ENCODE assay signal across 1 cellular context in the genomic region with DNA sequence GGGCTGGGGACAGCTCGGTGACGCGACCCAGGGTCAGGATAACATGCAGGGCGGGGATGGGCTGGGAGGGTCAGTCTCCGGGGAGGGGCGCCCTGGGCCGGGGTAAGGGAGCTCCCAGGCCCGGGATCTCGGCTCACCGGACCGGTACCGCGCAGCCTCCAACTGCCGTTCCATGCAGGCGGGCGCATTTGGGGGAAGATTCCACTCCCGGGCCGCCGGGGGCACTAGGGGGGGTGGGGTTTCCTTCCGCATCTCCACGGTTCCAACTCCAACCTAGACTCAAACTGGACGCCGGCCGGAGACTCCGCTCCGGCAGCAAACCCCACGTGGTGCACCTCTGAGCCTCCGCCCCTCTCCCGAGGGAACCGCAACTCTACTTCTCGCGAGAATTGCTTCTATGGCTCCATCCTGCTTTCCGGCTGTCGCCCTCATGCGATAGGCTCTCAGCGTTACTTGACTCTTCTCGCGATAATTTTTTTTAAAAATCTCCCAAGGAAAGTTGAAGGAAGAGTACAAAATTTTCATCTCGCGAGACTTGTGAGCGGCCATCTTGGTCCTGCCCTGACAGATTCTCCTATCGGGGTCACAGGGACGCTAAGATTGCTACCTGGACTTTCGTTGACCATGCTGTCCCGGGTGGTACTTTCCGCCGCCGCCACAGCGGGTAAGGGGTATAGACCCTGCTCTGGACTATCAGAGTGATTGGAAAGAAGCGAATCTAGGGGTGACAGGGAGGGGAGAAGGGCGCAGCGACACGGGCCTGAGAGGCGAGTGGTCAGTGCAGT.
TF ChIP-seq lines count a peak whose summit lies in the region.

A gene with protein sequence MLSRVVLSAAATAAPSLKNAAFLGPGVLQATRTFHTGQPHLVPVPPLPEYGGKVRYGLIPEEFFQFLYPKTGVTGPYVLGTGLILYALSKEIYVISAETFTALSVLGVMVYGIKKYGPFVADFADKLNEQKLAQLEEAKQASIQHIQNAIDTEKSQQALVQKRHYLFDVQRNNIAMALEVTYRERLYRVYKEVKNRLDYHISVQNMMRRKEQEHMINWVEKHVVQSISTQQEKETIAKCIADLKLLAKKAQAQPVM (plus strand): TSS at position 547 of the 785 bp plus-strand sequence. CDS start 78 bp downstream, at position 625.
TSS of gene WDR77 (minus strand) at position 339 of the 785 bp plus-strand sequence. CDS start at position 252, 87 bp downstream.

TF ChIP-seq in GM12878, 131 proteins besides CTCF, POLR2A, EP300 and RAD21 (continued from another document and continues in another):
- TF ChIP-seq, protein P1, sequence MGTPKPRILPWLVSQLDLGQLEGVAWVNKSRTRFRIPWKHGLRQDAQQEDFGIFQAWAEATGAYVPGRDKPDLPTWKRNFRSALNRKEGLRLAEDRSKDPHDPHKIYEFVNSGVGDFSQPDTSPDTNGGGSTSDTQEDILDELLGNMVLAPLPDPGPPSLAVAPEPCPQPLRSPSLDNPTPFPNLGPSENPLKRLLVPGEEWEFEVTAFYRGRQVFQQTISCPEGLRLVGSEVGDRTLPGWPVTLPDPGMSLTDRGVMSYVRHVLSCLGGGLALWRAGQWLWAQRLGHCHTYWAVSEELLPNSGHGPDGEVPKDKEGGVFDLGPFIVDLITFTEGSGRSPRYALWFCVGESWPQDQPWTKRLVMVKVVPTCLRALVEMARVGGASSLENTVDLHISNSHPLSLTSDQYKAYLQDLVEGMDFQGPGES (IDR thresholded peaks at IDR 0.05) = no peak
- TF ChIP-seq PAX8 (IDR thresholded peaks at IDR 0.05) (no peak), SMAD5 (IDR thresholded peaks at IDR 0.05; ENCODE audit: low read depth) (peak; percentile 58; the same call in 1 of the 2 replicates), MYC (IDR thresholded peaks at IDR 0.05; ENCODE audit: insufficient read depth, insufficient read length, insufficient replicate concordance, low read length, severe bottlenecking) (no peak), MEF2A (IDR thresholded peaks at IDR 0.05; ENCODE audit: insufficient read depth, low read depth, low read length) (no peak), NRF1 (conservative IDR thresholded peaks at IDR 0.05; ENCODE audit: low read depth, low read length) (no peak), ZBTB40 (IDR thresholded peaks at IDR 0.05; ENCODE audit: borderline replicate concordance) (peak; percentile 59; the same call in 1 of the 2 replicates), YBX1 (IDR thresholded peaks at IDR 0.05) (no peak), PML (IDR thresholded peaks at IDR 0.05; ENCODE audit: low read length) (peak; percentile 69), POU2F2 (IDR thresholded peaks at IDR 0.05; ENCODE audit: borderline replicate concordance, low read depth, low read length) (no peak; the same call in 2 of the 3 replicates), RELB (IDR thresholded peaks at IDR 0.05; ENCODE audit: low read depth) (peak; percentile 91), STAT1 (conservative IDR thresholded peaks at IDR 0.05) (no peak), ZZZ3 (IDR thresholded peaks at IDR 0.05; ENCODE audit: control insufficient read depth, insufficient read length, low read depth) (no peak), BRCA1 (IDR thresholded peaks at IDR 0.05; ENCODE audit: low read depth, low read length) (peak; percentile 88), FOXM1 (IDR thresholded peaks at IDR 0.05; ENCODE audit: low read depth, low read length) (no peak), RFX5 (IDR thresholded peaks at IDR 0.05; ENCODE audit: low read depth, low read length) (no peak), HDGF (IDR thresholded peaks at IDR 0.05) (no peak), TARDBP (IDR thresholded peaks at IDR 0.05; ENCODE audit: borderline replicate concordance) (no peak), NFIC (IDR thresholded peaks at IDR 0.05; ENCODE audit: low read depth, low read length) (no peak), RELA (IDR thresholded peaks at IDR 0.05; ENCODE audit: borderline replicate concordance, partially characterized antibody) (no peak), RAD51 (IDR thresholded peaks at IDR 0.05) (peak; percentile 91), CHD2 (IDR thresholded peaks at IDR 0.05; ENCODE audit: borderline replicate concordance, low read depth, low read length) (peak; percentile 99), MYB (IDR thresholded peaks at IDR 0.05; ENCODE audit: borderline replicate concordance, low read depth, low read length) (no peak), SREBF2 (IDR thresholded peaks at IDR 0.05; ENCODE audit: low read length) (no peak), MTA3 (IDR thresholded peaks at IDR 0.05; ENCODE audit: borderline replicate concordance, low read length) (no peak), CHD1 (IDR thresholded peaks at IDR 0.05; ENCODE audit: low read depth, low read length) (no peak), MLLT1 (IDR thresholded peaks at IDR 0.05) (peak; percentile 57), ASH2L (IDR thresholded peaks at IDR 0.05; ENCODE audit: borderline replicate concordance, low read depth) (0 out of 2 replicates have a peak, but pooled peaks have one; percentile 39), IKZF2 (IDR thresholded peaks at IDR 0.05) (no peak; a peak in 1 of 4 replicates), ZNF622 (IDR thresholded peaks at IDR 0.05) (no peak)
- TF ChIP-seq, protein P2, sequence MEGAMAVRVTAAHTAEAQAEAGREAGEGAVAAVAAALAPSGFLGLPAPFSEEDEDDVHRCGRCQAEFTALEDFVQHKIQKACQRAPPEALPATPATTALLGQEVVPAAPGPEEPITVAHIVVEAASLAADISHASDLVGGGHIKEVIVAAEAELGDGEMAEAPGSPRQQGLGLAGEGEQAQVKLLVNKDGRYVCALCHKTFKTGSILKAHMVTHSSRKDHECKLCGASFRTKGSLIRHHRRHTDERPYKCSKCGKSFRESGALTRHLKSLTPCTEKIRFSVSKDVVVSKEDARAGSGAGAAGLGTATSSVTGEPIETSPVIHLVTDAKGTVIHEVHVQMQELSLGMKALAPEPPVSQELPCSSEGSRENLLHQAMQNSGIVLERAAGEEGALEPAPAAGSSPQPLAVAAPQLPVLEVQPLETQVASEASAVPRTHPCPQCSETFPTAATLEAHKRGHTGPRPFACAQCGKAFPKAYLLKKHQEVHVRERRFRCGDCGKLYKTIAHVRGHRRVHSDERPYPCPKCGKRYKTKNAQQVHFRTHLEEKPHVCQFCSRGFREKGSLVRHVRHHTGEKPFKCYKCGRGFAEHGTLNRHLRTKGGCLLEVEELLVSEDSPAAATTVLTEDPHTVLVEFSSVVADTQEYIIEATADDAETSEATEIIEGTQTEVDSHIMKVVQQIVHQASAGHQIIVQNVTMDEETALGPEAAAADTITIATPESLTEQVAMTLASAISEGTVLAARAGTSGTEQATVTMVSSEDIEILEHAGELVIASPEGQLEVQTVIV (IDR thresholded peaks at IDR 0.05; ENCODE audit: borderline replicate concordance, partially characterized antibody) = peak; percentile 97
- TF ChIP-seq, protein P3, sequence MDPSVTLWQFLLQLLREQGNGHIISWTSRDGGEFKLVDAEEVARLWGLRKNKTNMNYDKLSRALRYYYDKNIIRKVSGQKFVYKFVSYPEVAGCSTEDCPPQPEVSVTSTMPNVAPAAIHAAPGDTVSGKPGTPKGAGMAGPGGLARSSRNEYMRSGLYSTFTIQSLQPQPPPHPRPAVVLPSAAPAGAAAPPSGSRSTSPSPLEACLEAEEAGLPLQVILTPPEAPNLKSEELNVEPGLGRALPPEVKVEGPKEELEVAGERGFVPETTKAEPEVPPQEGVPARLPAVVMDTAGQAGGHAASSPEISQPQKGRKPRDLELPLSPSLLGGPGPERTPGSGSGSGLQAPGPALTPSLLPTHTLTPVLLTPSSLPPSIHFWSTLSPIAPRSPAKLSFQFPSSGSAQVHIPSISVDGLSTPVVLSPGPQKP (IDR thresholded peaks at IDR 0.05; ENCODE audit: low read depth, low read length) = 0 out of 2 replicates have a peak, but pooled peaks have one; percentile 30
- TF ChIP-seq, protein P4, sequence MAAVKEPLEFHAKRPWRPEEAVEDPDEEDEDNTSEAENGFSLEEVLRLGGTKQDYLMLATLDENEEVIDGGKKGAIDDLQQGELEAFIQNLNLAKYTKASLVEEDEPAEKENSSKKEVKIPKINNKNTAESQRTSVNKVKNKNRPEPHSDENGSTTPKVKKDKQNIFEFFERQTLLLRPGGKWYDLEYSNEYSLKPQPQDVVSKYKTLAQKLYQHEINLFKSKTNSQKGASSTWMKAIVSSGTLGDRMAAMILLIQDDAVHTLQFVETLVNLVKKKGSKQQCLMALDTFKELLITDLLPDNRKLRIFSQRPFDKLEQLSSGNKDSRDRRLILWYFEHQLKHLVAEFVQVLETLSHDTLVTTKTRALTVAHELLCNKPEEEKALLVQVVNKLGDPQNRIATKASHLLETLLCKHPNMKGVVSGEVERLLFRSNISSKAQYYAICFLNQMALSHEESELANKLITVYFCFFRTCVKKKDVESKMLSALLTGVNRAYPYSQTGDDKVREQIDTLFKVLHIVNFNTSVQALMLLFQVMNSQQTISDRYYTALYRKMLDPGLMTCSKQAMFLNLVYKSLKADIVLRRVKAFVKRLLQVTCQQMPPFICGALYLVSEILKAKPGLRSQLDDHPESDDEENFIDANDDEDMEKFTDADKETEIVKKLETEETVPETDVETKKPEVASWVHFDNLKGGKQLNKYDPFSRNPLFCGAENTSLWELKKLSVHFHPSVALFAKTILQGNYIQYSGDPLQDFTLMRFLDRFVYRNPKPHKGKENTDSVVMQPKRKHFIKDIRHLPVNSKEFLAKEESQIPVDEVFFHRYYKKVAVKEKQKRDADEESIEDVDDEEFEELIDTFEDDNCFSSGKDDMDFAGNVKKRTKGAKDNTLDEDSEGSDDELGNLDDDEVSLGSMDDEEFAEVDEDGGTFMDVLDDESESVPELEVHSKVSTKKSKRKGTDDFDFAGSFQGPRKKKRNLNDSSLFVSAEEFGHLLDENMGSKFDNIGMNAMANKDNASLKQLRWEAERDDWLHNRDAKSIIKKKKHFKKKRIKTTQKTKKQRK (IDR thresholded peaks at IDR 0.05; ENCODE audit: low read depth, low read length) = no peak
- TF ChIP-seq, protein P5, sequence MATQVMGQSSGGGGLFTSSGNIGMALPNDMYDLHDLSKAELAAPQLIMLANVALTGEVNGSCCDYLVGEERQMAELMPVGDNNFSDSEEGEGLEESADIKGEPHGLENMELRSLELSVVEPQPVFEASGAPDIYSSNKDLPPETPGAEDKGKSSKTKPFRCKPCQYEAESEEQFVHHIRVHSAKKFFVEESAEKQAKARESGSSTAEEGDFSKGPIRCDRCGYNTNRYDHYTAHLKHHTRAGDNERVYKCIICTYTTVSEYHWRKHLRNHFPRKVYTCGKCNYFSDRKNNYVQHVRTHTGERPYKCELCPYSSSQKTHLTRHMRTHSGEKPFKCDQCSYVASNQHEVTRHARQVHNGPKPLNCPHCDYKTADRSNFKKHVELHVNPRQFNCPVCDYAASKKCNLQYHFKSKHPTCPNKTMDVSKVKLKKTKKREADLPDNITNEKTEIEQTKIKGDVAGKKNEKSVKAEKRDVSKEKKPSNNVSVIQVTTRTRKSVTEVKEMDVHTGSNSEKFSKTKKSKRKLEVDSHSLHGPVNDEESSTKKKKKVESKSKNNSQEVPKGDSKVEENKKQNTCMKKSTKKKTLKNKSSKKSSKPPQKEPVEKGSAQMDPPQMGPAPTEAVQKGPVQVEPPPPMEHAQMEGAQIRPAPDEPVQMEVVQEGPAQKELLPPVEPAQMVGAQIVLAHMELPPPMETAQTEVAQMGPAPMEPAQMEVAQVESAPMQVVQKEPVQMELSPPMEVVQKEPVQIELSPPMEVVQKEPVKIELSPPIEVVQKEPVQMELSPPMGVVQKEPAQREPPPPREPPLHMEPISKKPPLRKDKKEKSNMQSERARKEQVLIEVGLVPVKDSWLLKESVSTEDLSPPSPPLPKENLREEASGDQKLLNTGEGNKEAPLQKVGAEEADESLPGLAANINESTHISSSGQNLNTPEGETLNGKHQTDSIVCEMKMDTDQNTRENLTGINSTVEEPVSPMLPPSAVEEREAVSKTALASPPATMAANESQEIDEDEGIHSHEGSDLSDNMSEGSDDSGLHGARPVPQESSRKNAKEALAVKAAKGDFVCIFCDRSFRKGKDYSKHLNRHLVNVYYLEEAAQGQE (IDR thresholded peaks at IDR 0.05; ENCODE audit: low read depth, low read length) = no peak
